1 cellular context compared by ENCODE assay signal in the genomic region with DNA sequence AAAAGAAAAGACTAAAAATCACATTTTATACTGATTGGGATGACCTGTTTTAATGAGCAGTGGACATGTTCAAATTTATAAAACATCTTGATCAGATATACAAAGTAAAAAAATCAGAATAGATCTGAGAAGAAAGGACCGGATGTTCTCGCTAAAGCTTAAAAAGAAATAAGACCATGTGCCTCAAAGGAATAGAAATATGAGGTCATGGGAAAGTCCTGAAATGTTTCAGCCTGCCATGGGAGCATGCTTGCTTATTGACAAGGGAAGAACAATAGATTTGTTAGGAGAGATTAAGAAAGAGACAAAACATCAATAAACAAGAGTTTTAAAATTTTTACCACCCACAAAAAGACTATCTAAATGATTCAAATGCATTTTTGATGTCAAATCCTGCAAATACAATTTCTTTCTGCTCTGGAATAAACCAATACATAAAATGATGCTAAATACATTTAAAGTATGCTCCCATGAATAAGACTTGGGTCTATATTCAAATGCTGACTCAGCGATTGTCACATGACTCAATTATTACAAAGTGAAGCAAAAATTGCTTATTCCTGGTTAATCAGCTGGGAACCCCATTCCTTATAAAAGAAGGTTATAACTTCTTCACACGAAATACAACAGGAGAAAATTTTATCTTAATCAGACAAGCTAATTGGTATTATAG.
TF ChIP-seq lines count a peak whose summit lies in the region.

No MANE protein-coding gene starts in this region.

TF ChIP-seq in H1, 55 proteins besides CTCF, POLR2A, EP300 and RAD21 (continued from another document):
- TF ChIP-seq, protein P1, sequence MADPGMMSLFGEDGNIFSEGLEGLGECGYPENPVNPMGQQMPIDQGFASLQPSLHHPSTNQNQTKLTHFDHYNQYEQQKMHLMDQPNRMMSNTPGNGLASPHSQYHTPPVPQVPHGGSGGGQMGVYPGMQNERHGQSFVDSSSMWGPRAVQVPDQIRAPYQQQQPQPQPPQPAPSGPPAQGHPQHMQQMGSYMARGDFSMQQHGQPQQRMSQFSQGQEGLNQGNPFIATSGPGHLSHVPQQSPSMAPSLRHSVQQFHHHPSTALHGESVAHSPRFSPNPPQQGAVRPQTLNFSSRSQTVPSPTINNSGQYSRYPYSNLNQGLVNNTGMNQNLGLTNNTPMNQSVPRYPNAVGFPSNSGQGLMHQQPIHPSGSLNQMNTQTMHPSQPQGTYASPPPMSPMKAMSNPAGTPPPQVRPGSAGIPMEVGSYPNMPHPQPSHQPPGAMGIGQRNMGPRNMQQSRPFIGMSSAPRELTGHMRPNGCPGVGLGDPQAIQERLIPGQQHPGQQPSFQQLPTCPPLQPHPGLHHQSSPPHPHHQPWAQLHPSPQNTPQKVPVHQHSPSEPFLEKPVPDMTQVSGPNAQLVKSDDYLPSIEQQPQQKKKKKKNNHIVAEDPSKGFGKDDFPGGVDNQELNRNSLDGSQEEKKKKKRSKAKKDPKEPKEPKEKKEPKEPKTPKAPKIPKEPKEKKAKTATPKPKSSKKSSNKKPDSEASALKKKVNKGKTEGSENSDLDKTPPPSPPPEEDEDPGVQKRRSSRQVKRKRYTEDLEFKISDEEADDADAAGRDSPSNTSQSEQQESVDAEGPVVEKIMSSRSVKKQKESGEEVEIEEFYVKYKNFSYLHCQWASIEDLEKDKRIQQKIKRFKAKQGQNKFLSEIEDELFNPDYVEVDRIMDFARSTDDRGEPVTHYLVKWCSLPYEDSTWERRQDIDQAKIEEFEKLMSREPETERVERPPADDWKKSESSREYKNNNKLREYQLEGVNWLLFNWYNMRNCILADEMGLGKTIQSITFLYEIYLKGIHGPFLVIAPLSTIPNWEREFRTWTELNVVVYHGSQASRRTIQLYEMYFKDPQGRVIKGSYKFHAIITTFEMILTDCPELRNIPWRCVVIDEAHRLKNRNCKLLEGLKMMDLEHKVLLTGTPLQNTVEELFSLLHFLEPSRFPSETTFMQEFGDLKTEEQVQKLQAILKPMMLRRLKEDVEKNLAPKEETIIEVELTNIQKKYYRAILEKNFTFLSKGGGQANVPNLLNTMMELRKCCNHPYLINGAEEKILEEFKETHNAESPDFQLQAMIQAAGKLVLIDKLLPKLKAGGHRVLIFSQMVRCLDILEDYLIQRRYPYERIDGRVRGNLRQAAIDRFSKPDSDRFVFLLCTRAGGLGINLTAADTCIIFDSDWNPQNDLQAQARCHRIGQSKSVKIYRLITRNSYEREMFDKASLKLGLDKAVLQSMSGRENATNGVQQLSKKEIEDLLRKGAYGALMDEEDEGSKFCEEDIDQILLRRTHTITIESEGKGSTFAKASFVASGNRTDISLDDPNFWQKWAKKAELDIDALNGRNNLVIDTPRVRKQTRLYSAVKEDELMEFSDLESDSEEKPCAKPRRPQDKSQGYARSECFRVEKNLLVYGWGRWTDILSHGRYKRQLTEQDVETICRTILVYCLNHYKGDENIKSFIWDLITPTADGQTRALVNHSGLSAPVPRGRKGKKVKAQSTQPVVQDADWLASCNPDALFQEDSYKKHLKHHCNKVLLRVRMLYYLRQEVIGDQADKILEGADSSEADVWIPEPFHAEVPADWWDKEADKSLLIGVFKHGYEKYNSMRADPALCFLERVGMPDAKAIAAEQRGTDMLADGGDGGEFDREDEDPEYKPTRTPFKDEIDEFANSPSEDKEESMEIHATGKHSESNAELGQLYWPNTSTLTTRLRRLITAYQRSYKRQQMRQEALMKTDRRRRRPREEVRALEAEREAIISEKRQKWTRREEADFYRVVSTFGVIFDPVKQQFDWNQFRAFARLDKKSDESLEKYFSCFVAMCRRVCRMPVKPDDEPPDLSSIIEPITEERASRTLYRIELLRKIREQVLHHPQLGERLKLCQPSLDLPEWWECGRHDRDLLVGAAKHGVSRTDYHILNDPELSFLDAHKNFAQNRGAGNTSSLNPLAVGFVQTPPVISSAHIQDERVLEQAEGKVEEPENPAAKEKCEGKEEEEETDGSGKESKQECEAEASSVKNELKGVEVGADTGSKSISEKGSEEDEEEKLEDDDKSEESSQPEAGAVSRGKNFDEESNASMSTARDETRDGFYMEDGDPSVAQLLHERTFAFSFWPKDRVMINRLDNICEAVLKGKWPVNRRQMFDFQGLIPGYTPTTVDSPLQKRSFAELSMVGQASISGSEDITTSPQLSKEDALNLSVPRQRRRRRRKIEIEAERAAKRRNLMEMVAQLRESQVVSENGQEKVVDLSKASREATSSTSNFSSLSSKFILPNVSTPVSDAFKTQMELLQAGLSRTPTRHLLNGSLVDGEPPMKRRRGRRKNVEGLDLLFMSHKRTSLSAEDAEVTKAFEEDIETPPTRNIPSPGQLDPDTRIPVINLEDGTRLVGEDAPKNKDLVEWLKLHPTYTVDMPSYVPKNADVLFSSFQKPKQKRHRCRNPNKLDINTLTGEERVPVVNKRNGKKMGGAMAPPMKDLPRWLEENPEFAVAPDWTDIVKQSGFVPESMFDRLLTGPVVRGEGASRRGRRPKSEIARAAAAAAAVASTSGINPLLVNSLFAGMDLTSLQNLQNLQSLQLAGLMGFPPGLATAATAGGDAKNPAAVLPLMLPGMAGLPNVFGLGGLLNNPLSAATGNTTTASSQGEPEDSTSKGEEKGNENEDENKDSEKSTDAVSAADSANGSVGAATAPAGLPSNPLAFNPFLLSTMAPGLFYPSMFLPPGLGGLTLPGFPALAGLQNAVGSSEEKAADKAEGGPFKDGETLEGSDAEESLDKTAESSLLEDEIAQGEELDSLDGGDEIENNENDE (IDR thresholded peaks at IDR 0.05; ENCODE audit: insufficient replicate concordance, low read length) = no peak
- TF ChIP-seq MAFK (IDR thresholded peaks at IDR 0.05; ENCODE audit: low read depth, low read length) (peak; percentile 98), JUN (IDR thresholded peaks at IDR 0.05; ENCODE audit: low read depth, low read length) (no peak), CTBP2 (IDR thresholded peaks at IDR 0.05; ENCODE audit: borderline replicate concordance, insufficient read depth, insufficient read length, low read length) (no peak)
